Comparison of ENCODE assay signal across 7 cellular contexts in the genomic region with DNA sequence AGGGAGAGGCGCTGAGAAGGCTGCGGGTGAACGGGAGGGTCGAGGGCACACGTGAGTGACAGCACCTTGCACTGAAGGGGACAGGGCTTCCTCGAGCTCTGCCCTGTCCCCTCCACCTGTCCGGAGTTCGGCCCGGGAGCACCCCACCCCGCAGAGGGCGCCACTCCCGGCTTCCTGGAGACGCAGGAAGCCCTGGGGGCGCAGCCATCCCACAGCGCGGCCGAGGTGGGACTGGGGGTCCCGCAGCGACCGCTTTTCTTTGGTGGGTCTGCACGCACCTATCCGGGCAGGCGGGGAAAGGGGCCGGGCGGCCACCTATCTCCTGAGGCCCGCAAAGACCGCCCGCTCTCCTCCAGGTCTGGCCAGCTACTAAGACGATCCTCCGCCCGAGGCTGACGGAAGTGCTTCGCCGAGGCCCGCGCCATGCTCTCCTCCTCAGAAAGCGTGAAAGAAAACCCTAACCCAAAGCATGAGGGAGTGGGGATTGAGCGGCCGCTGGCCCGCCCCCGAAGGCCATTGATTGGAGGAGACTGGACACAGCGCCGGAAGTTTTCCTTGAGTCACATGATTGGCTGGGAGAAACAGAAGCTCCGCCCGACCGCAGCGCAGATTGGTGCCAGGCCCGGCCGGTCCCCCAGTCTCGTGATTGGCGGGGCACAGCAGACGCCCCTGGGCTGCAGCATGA.
A peak's percentile ranks its signal among the peaks of the same experiment; 100 is the strongest.
DNase-seq lines count a peak whose midpoint lies in the region; ATAC-seq and TF ChIP-seq lines count a peak whose summit lies in the region.

No MANE protein-coding gene starts in this region.

- H3K27ac Mint-ChIP-seq in T-helper 2 cell treated with Interferon-gamma antibody and Interleukin-4, amounts not matched to agents 5 μg/mL and 100 μg/mL, for 36 hours: peak overlapping the region; percentile 99

- peaks cover 2% of the 10 kb centered on the region for H3K4me1 Mint-ChIP-seq in T-helper 2 cell treated with Interferon-gamma antibody and Interleukin-4, amounts not matched to agents 5 μg/mL and 100 μg/mL, for 36 hours (ENCODE audit: low read depth)

- H3K9me3 Mint-ChIP-seq in T-helper 2 cell treated with Interferon-gamma antibody and Interleukin-4, amounts not matched to agents 5 μg/mL and 100 μg/mL, for 36 hours: no peaks in the 10 kb centered on the region

- H3K27me3 Mint-ChIP-seq in T-helper 2 cell treated with Interferon-gamma antibody and Interleukin-4, amounts not matched to agents 5 μg/mL and 100 μg/mL, for 36 hours (ENCODE audit: low read depth): no peaks in the 10 kb centered on the region

- peak overlapping the region; percentile 99 for H3K4me3 Mint-ChIP-seq in T-helper 2 cell treated with Interferon-gamma antibody and Interleukin-4, amounts not matched to agents 5 μg/mL and 100 μg/mL, for 36 hours

- TF ChIP-seq POLR2A in GM15510 (IDR thresholded peaks at IDR 0.05; ENCODE audit: borderline replicate concordance, extremely low read depth, insufficient read length): peak; percentile 86

- peaks cover 26% of the 10 kb centered on the region for H3K36me3 Mint-ChIP-seq in T-helper 2 cell treated with Interferon-gamma antibody and Interleukin-4, amounts not matched to agents 5 μg/mL and 100 μg/mL, for 36 hours (ENCODE audit: low read depth)

- DNase-seq in NCI-H187 (lab: John Stamatoyannopoulos, UW) (peak; percentile 75 to 87), astrocyte of the hippocampus (ENCODE audit: low read depth, low spot score) (peak; percentile 99), hippocampal formation (lab: John Stamatoyannopoulos, UW) (peak; percentile 98), retina (peak; percentile 98)
- DNase-seq in T-helper 2 cell treated with Interferon-gamma antibody and Interleukin-4, amounts not matched to agents 5 μg/mL and 100 μg/mL, for 36 hours (ENCODE audit: low spot score): peak; percentile 97

- peak; percentile 91 for ATAC-seq in HG02885 (IDR thresholded peaks at IDR 0.05; ENCODE audit: poor library complexity, unreplicated experiment)

Comparison
In these comparisons a context has a peak if more than half of its experiments do, and no peak if none do; other contexts are left out.
1. Peak in every context shown above with its lines: DNase-seq and ATAC-seq.